ENCODE assay signal across 13 cellular contexts in genomic region chr13:114140909-114141255, GRCh38. TPM values are rescaled to one million over a fixed set of nuclear protein-coding genes. Genes with fewer than 3 reads are reported as not detected.
DNase-seq lines count a peak whose midpoint lies in the region; ATAC-seq, FAIRE-seq and TF ChIP-seq lines count a peak whose summit lies in the region.
"Had no signal": no experiment of that assay in that cellular context is flagged by ENCODE, and none has a peak within 500 bp of the region (broad histone marks: within the 10 kb centered on the region; RNA-seq: fewer than 3 reads in every experiment).

No MANE protein-coding gene starts in this region.

- H3K36me3 ChIP-seq in CD4-positive, CD25-positive, alpha-beta regulatory T cell (ENCODE audit: control insufficient read depth, insufficient read depth, low read length), result no peaks in the 10 kb centered on the region
- no peaks in the 10 kb centered on the region; a peak in 1 of 8 replicates for H3K36me3 ChIP-seq in H1 (ENCODE audit: control insufficient read depth in 2 of 4, insufficient read depth in 4 of 4, low read length in 3 of 4)

- H3K79me1 ChIP-seq in H1 (ENCODE audit: low read depth, low read length), result no peaks in the 10 kb centered on the region

- no peak overlapping the region for H4K91ac ChIP-seq in H1 (replicated peaks; ENCODE audit: insufficient read length, low read length)

- no peak for TF ChIP-seq EP300 in H1 (IDR thresholded peaks at IDR 0.05; ENCODE audit: borderline replicate concordance in 1 of 2, low read depth in 2 of 2, low read length in 2 of 2)

- peaks cover 61% of the 10 kb centered on the region for H3K4me1 ChIP-seq in CD4-positive, CD25-positive, alpha-beta regulatory T cell (ENCODE audit: control insufficient read depth, insufficient read depth, low read length, poor library complexity, severe bottlenecking)
- peaks cover 0 to 3% (median 1%) of the 10 kb centered on the region in 4 experiments; a peak in 2 of 7 replicates for H3K4me1 ChIP-seq in H1 (replicated peaks in 1 of 4; ENCODE audit: control insufficient read depth in 3 of 4, insufficient read depth in 4 of 4, low read length in 3 of 4)

- peak overlapping the region; percentile 85 for H3K27ac ChIP-seq in CD4-positive, CD25-positive, alpha-beta regulatory T cell (ENCODE audit: insufficient read depth, low read length, poor library complexity, severe bottlenecking)
- H3K27ac ChIP-seq in H1 (ENCODE audit: low read depth, low read length), result no peak overlapping the region
- H3K27ac ChIP-seq: dorsolateral prefrontal cortex had no signal

- no peak for TF ChIP-seq RAD21 in H1 (IDR thresholded peaks at IDR 0.05 in 1 of 2, conservative IDR thresholded peaks at IDR 0.05 in 1 of 2; ENCODE audit: low read depth in 2 of 2, low read length in 2 of 2)

- H3K36me3 Mint-ChIP-seq in CD4-positive, CD25-positive, alpha-beta regulatory T cell, result peaks cover 4% of the 10 kb centered on the region

- no peak overlapping the region for H3K23ac ChIP-seq in H1 (ENCODE audit: insufficient read length)

- H2AFZ ChIP-seq in H1 (ENCODE audit: low read length), result no peak overlapping the region

- no peaks in the 10 kb centered on the region for H3K27me3 Mint-ChIP-seq in CD4-positive, CD25-positive, alpha-beta regulatory T cell
- H3K27me3 Mint-ChIP-seq: stimulated activated naive CD8-positive, alpha-beta T cell treated with anti-CD3 and anti-CD28 coated beads, Interleukin-15, Interleukin-2, amounts not matched to agents 100 ng/mL and 50 ng/mL, for 24 hours had no signal

- peak in 2 of 3 donors; percentile 59 to 75 for DNase-seq in CD4-positive, CD25-positive, alpha-beta regulatory T cell
- no peak for DNase-seq in H1 (ENCODE audit: low read depth in 1 of 2, low spot score in 2 of 2)
- DNase-seq in GDM1 (lab: John Stamatoyannopoulos, UW), result no peak
- no peak for DNase-seq in NOMO-1 treated with dmso at 0.1 percent for 144 hours (lab: John Stamatoyannopoulos, UW; ENCODE audit: unreplicated experiment)
- no peak for DNase-seq in T-helper 9 cell
- no peak for DNase-seq in GM19240 (ENCODE audit: insufficient read length, low spot score)
- DNase-seq: dorsolateral prefrontal cortex, SK-N-SH had no signal

- H3K9ac ChIP-seq in H1 (replicated peaks in 1 of 4; ENCODE audit: extremely low read depth in 1 of 4, low read depth in 3 of 4, low read length in 3 of 4), result no peak overlapping the region
- H3K9ac ChIP-seq: SK-N-SH had no signal

- peak; percentile 28 to 32 for ATAC-seq in CD4-positive, CD25-positive, alpha-beta regulatory T cell (ENCODE audit: low read depth in 2 of 2)
- peak; percentile 64 for ATAC-seq in GM18511 (IDR thresholded peaks at IDR 0.05; ENCODE audit: unreplicated experiment)
- ATAC-seq in activated CD4-positive, CD25-positive, alpha-beta regulatory T cell treated with anti-CD3 and anti-CD28 coated beads, Interleukin-2, amount 50 U/mL, for 24 hours, result peak; percentile 31 to 43

- no peak overlapping the region for H3K56ac ChIP-seq in H1 (replicated peaks; ENCODE audit: insufficient read length, low read depth, low read length)

- no peak overlapping the region for H2BK15ac ChIP-seq in H1 (ENCODE audit: low read length)

- peaks cover 5 to 29% (median 15%) of the 10 kb centered on the region in 4 donors for H3K4me1 Mint-ChIP-seq in CD4-positive, CD25-positive, alpha-beta regulatory T cell

- H2BK12ac ChIP-seq in H1 (ENCODE audit: low read depth, low read length), result 0 out of 2 replicates have a peak overlapping the region, but pooled peaks have one; percentile 78

- CTCF ChIA-PET in H1 (lab: Charles Lee; ENCODE audit: partially characterized antibody), result interaction anchor here (1.0 kb wide), 1 partner anchor 13 kb away, joined by 3 read pairs; no protein-coding TSS in a partner anchor

- no peak overlapping the region for H3K27ac Mint-ChIP-seq in CD4-positive, CD25-positive, alpha-beta regulatory T cell
- H3K27ac Mint-ChIP-seq: stimulated activated naive CD8-positive, alpha-beta T cell treated with anti-CD3 and anti-CD28 coated beads, Interleukin-15, Interleukin-2, amounts not matched to agents 100 ng/mL and 50 ng/mL, for 24 hours had no signal

- no peak overlapping the region; the same call in 1 of the 2 replicates for H2AK5ac ChIP-seq in H1 (ENCODE audit: low read depth, low read length)

- H2BK20ac ChIP-seq in H1 (ENCODE audit: low read length), result no peak overlapping the region

- 88% methylated on average over 10 of the region's 10 CpGs; no CpG with 5 or more reads in 1 of the 2 experiments for WGBS in H1 (ENCODE audit: extremely low coverage in 1 of 2, insufficient coverage in 1 of 2, insufficient read length in 1 of 2, insufficient replicate concordance in 2 of 2, low coverage in 1 of 2, low lambda C conversion rate in 2 of 2, missing lambda C conversion rate in 1 of 2), 2 experiments

- TF ChIP-seq CTCF in H1 (IDR thresholded peaks at IDR 0.05; ENCODE audit: control extremely low read depth in 1 of 3, insufficient read depth in 1 of 3, low read depth in 1 of 3, low read length in 3 of 3), result no peak

- H3K4me3 Mint-ChIP-seq in CD4-positive, CD25-positive, alpha-beta regulatory T cell, result no peak overlapping the region
- H3K4me3 Mint-ChIP-seq: stimulated activated naive CD8-positive, alpha-beta T cell treated with anti-CD3 and anti-CD28 coated beads, Interleukin-15, Interleukin-2, amounts not matched to agents 100 ng/mL and 50 ng/mL, for 24 hours had no signal

- no peaks in the 10 kb centered on the region for H3K79me2 ChIP-seq in H1 (ENCODE audit: control insufficient read depth in 1 of 2, insufficient read depth in 2 of 2, low read length in 2 of 2)

- peak overlapping the region; percentile 82; the same call in 1 of the 2 replicates for H2BK5ac ChIP-seq in H1 (ENCODE audit: low read depth, low read length)

- no peak overlapping the region; the same call in 1 of the 2 replicates for H4K8ac ChIP-seq in H1 (ENCODE audit: extremely low read depth, insufficient read depth, low read length)

- H3K9me3 ChIP-seq in CD4-positive, CD25-positive, alpha-beta regulatory T cell (ENCODE audit: control insufficient read depth in 2 of 2, low read length in 2 of 2), result no peaks in the 10 kb centered on the region
- H3K9me3 ChIP-seq in H1 (ENCODE audit: insufficient read depth in 2 of 2, low read depth in 1 of 2, low read length in 1 of 2), result no peaks in the 10 kb centered on the region
- H3K9me3 ChIP-seq: SK-N-SH had no signal

- no peak overlapping the region for H4K5ac ChIP-seq in H1 (ENCODE audit: insufficient read length, low read depth, low read length)

- FAIRE-seq in H1 (lab: Jason Lieb, UNC), result no peak

- peaks cover 0 to 10% of the 10 kb centered on the region in 2 experiments for H4K20me1 ChIP-seq in H1 (replicated peaks in 1 of 2; ENCODE audit: control insufficient read depth in 1 of 2, insufficient read depth in 2 of 2, low read length in 2 of 2)

- H3K4me3 ChIP-seq in CD4-positive, CD25-positive, alpha-beta regulatory T cell (ENCODE audit: low read depth, low read length), result peak overlapping the region; percentile 67
- no peak overlapping the region for H3K4me3 ChIP-seq in H1 (ENCODE audit: extremely low read depth in 1 of 4, insufficient read depth in 2 of 4, low read depth in 3 of 4, low read length in 4 of 4)
- H3K4me3 ChIP-seq: skin epidermis had no signal

- TF ChIP-seq POLR2A in H1 (IDR thresholded peaks at IDR 0.05; ENCODE audit: control extremely low read depth in 1 of 2, low read depth in 2 of 2, low read length in 2 of 2), result no peak

- peaks cover 9% of the 10 kb centered on the region for H3K23me2 ChIP-seq in H1 (ENCODE audit: low read depth, low read length)

- no peak overlapping the region for H3K14ac ChIP-seq in H1 (ENCODE audit: insufficient read length)

- no peak overlapping the region for H3K18ac ChIP-seq in H1 (ENCODE audit: extremely low read depth, low read length)

- POLR2A ChIA-PET in H1 (lab: Charles Lee; ENCODE audit: partially characterized antibody), result no interaction called here

- peaks cover 0 to 1% (median 0%) of the 10 kb centered on the region in 7 donors for H3K9me3 Mint-ChIP-seq in CD4-positive, CD25-positive, alpha-beta regulatory T cell

- no peak overlapping the region for H3K4ac ChIP-seq in H1 (replicated peaks; ENCODE audit: insufficient read length, low read depth, low read length)

- H2BK120ac ChIP-seq in H1 (replicated peaks; ENCODE audit: low read depth, low read length), result no peak overlapping the region

- no peak overlapping the region for H3K4me2 ChIP-seq in H1 (ENCODE audit: insufficient read depth in 1 of 2, low read depth in 2 of 2, low read length in 2 of 2)
- H3K4me2 ChIP-seq: SK-N-SH had no signal

- H3K27me3 ChIP-seq in CD4-positive, CD25-positive, alpha-beta regulatory T cell (ENCODE audit: control insufficient read depth, insufficient read depth, low read length), result no peaks in the 10 kb centered on the region
- H3K27me3 ChIP-seq in H1 (replicated peaks in 1 of 4; ENCODE audit: control insufficient read depth in 3 of 4, extremely low read depth in 1 of 4, insufficient read depth in 3 of 4, low read length in 3 of 4), result no peaks in the 10 kb centered on the region
- H3K27me3 ChIP-seq: dorsolateral prefrontal cortex had no signal

TF ChIP-seq in H1, 55 proteins besides CTCF, POLR2A, EP300 and RAD21 (continues in another document):
- TF ChIP-seq SP2 (IDR thresholded peaks at IDR 0.05; ENCODE audit: low read length), result no peak

RNA-seq across cellular contexts. Expression of gene RASA3, which starts 8.5 kb away (rescaled TPM):
- total RNA-seq in CD4-positive, CD25-positive, alpha-beta regulatory T cell, result 265 TPM
- polyA plus RNA-seq in CD4-positive, CD25-positive, alpha-beta regulatory T cell, result 100 to 1,000 TPM in 1 of 4 donors, 10 to 100 TPM in 3; 93.8 to 116 (median 99.6) TPM
- 21.9 TPM in 2 replicates for total RNA-seq in H1 (2021; fragmentation: NEBNext Ultra II Directional; extraction: Animal tissue kit (Norgen Biotek cat#: 25700))
- 7.5 and 11.0 TPM in 2 replicates for polyA plus RNA-seq in H1 (2011; rRNA removed)
- 12.9 TPM for polyA plus RNA-seq in H1 (2011; cell fraction: cytosol; rRNA removed)
- 15.0 TPM for polyA plus RNA-seq in H1 (2011; cell fraction: nucleus; rRNA removed)
- polyA plus RNA-seq in H1 (2012, experiment 1 of 2), result 11.8 to 14.5 TPM (median 13.4 TPM) in 4 replicates
- polyA plus RNA-seq in H1 (2012, experiment 2 of 2), result 7.7 TPM
- 11.2 TPM for polyA plus RNA-seq in H1 (2013, experiment 1 of 2)
- polyA plus RNA-seq in H1 (2013, experiment 2 of 2), result 11.4 TPM
- polyA minus RNA-seq in H1 (2011; rRNA and poly(A)+ RNA removed), result 10.6 and 10.8 TPM in 2 replicates
- polyA minus RNA-seq in H1 (2011; cell fraction: cytosol; rRNA and poly(A)+ RNA removed), result 11.4 TPM
- 6.9 TPM for polyA minus RNA-seq in H1 (2011; cell fraction: nucleus; rRNA and poly(A)+ RNA removed)

RNA-seq across cellular contexts. Expression of gene CFAP97D2, which starts 38.2 kb away (rescaled TPM):
- total RNA-seq in CD4-positive, CD25-positive, alpha-beta regulatory T cell, result not detected
- polyA plus RNA-seq in CD4-positive, CD25-positive, alpha-beta regulatory T cell, result under 1 TPM in 2 of 4 donors, not detected in 2; 0.22 to 0.86 TPM
- not detected in 2 replicates for total RNA-seq in H1 (2021; fragmentation: NEBNext Ultra II Directional; extraction: Animal tissue kit (Norgen Biotek cat#: 25700))
- polyA plus RNA-seq in H1 (2011; rRNA removed), result not detected in 2 replicates
- not detected for polyA plus RNA-seq in H1 (2011; cell fraction: cytosol; rRNA removed)
- not detected for polyA plus RNA-seq in H1 (2011; cell fraction: nucleus; rRNA removed)
- not detected in 4 replicates for polyA plus RNA-seq in H1 (2012, experiment 1 of 2)
- not detected for polyA plus RNA-seq in H1 (2012, experiment 2 of 2)
- not detected for polyA plus RNA-seq in H1 (2013, experiment 1 of 2)
- polyA plus RNA-seq in H1 (2013, experiment 2 of 2), result not detected
- polyA minus RNA-seq in H1 (2011; rRNA and poly(A)+ RNA removed), result not detected in 2 replicates
- not detected for polyA minus RNA-seq in H1 (2011; cell fraction: cytosol; rRNA and poly(A)+ RNA removed)
- polyA minus RNA-seq in H1 (2011; cell fraction: nucleus; rRNA and poly(A)+ RNA removed), result not detected
- total RNA-seq: HT-29 had no signal
- polyA plus RNA-seq: SK-N-SH had no signal

Comparison
In these comparisons a context has a peak if more than half of its experiments do, and no peak if none do; other contexts are left out.
1. DNase-seq: peak in CD4-positive, CD25-positive, alpha-beta regulatory T cell (2 of 3); none in H1 (0 of 2), GDM1 (single experiment), NOMO-1 treated with dmso at 0.1 percent for 144 hours (single experiment), T-helper 9 cell (single experiment) and GM19240 (single experiment).
2. RNA of gene RASA3, which starts 8.5 kb away (total RNA-seq): 265 TPM in CD4-positive, CD25-positive, alpha-beta regulatory T cell (single experiment); 21.9 TPM in H1; every median in the first group is over 10 times any median in the second.
3. Peak in every context shown above with its lines, with median percentiles within 50 percentile points of each other: ATAC-seq.